Comparison of ENCODE assay signal across 16 cellular contexts in the genomic region with DNA sequence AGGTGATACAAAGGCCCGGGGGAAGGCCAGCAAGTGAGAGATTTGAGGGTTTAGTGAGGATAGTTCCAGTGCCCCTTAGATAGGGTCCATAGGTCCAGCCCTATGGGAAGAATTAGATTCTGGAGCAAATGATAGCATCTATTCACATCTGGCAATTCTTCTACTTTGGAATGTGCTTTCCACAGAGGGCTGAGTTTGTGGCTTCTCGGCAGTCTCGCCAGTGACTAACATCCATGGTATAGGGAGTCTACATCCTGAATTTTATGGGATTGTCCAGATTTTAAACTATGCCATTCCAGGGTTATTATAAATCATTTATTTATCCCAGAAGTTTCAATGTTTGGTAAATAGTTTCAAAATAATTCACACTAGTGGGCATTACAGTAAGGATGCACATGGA.
DNase-seq lines count a peak whose midpoint lies in the region; ATAC-seq and TF ChIP-seq lines count a peak whose summit lies in the region.
"Had no signal": no experiment of that assay in that cellular context is flagged by ENCODE, and none has a peak within 500 bp of the region (broad histone marks: within the 10 kb centered on the region; RNA-seq: fewer than 3 reads in every experiment).

No MANE protein-coding gene starts in this region.

- 0 out of 2 replicates have a peak, but pooled peaks cover 3% of the 10 kb centered on the region for H3F3A ChIP-seq in GM23248 (ENCODE audit: insufficient read depth)

- H3K27me3 ChIP-seq in GM23248 (replicated peaks; ENCODE audit: insufficient read depth) (no peaks in the 10 kb centered on the region), RWPE2 (ENCODE audit: insufficient read depth, poor library complexity, severe bottlenecking) (no peaks in the 10 kb centered on the region)
- H3K27me3 ChIP-seq: BLaER1 treated with 17β-estradiol and CSF1 and Interleukin-3, amounts not matched to agents 10 nM and 100 nM; SJCRH30 had no signal

- no peak overlapping the region for H2AFZ ChIP-seq in GM23248

- no peaks in the 10 kb centered on the region for H3K9me2 ChIP-seq in GM23248 (ENCODE audit: insufficient read depth)

- ATAC-seq in RWPE2 (ENCODE audit: low read depth) (0 out of 3 replicates have a peak, but pooled peaks have one; percentile 29), HG03280 (IDR thresholded peaks at IDR 0.05; ENCODE audit: unreplicated experiment) (no peak)
- ATAC-seq: HepG2 had no signal

- 0 out of 2 replicates have a peak overlapping the region, but pooled peaks have one; percentile 0 for H3K27ac ChIP-seq in GM23248
- H3K27ac ChIP-seq in RWPE2 (ENCODE audit: poor library complexity, severe bottlenecking), result no peak overlapping the region
- H3K27ac ChIP-seq: BLaER1 treated with 17β-estradiol and CSF1 and Interleukin-3, amounts not matched to agents 10 nM and 100 nM; SJCRH30 had no signal

- peak; percentile 81 for DNase-seq in GM23248
- DNase-seq in RWPE2 (ENCODE audit: low spot score), result no peak
- peak; percentile 29 for DNase-seq in fibroblast of pulmonary artery (ENCODE audit: low read depth)
- no peak for DNase-seq in NOMO-1 treated with DMSO at 0.1 percent for 48 hours (lab: John Stamatoyannopoulos, UW; ENCODE audit: unreplicated experiment)
- DNase-seq in NCI-H345 treated with DMSO at 0.1 percent for 48 hours (lab: John Stamatoyannopoulos, UW; ENCODE audit: unreplicated experiment), result no peak
- no peak for DNase-seq in posterior vena cava (ENCODE audit: low spot score)
- DNase-seq: GOT3, MM.1S, NCI-H1930, NCI-H2171, NCI-H82, RPMI8226, SJCRH30 had no signal

- H3K36me3 ChIP-seq in GM23248 (ENCODE audit: low read depth), result no peaks in the 10 kb centered on the region
- H3K36me3 ChIP-seq in RWPE2 (ENCODE audit: low read depth), result no peaks in the 10 kb centered on the region
- H3K36me3 ChIP-seq: BLaER1 treated with 17β-estradiol and CSF1 and Interleukin-3, amounts not matched to agents 10 nM and 100 nM; SJCRH30 had no signal

- in situ Hi-C loops in GM23248 (cut with MboI), result loop anchor here (10.0 kb wide), 1 partner anchor 558 kb away; no protein-coding TSS in a partner anchor

- H3K4me1 ChIP-seq in GM23248 (ENCODE audit: insufficient read depth) (peaks cover 19% of the 10 kb centered on the region), RWPE2 (ENCODE audit: insufficient read depth, poor library complexity, severe bottlenecking) (no peaks in the 10 kb centered on the region)
- H3K4me1 ChIP-seq: SJCRH30 had no signal

- H3K4me2 ChIP-seq in GM23248 (ENCODE audit: unreplicated experiment), result peak overlapping the region; percentile 48
- H3K4me2 ChIP-seq: BLaER1 treated with 17β-estradiol and CSF1 and Interleukin-3, amounts not matched to agents 10 nM and 100 nM had no signal

- 40 to 44% methylated on average over 3 of the region's 3 CpGs for WGBS in GM23248 (ENCODE audit: low coverage in 1 of 2, low lambda C conversion rate in 2 of 2, missing lambda C conversion rate in 2 of 2), 2 experiments

- TF ChIP-seq CTCF in RWPE2 (IDR thresholded peaks at IDR 0.05; ENCODE audit: poor library complexity, severe bottlenecking) (no peak), fibroblast of pulmonary artery (IDR thresholded peaks at IDR 0.05; ENCODE audit: low read length, missing control alignments) (no peak)

- no peak overlapping the region for H3K9ac ChIP-seq in GM23248
- H3K9ac ChIP-seq: BLaER1 treated with 17β-estradiol and CSF1 and Interleukin-3, amounts not matched to agents 10 nM and 100 nM had no signal

- no peaks in the 10 kb centered on the region for H4K20me1 ChIP-seq in GM23248 (ENCODE audit: insufficient read depth)
- H4K20me1 ChIP-seq: BLaER1 treated with 17β-estradiol and CSF1 and Interleukin-3, amounts not matched to agents 10 nM and 100 nM had no signal

- intact Hi-C loops in posterior vena cava (cut with DNase I), result loop anchor here in 1 of 2 donors (10.0 kb wide), 2 partner anchors 218 to 558 kb away; partner anchors contain the start of gene EGR2

- H3K9me3 ChIP-seq in GM23248 (ENCODE audit: low read depth) (no peaks in the 10 kb centered on the region), RWPE2 (ENCODE audit: severe bottlenecking) (no peaks in the 10 kb centered on the region)
- H3K9me3 ChIP-seq: SJCRH30 had no signal

- no peak overlapping the region for H3K4me3 ChIP-seq in GM23248
- no peak overlapping the region for H3K4me3 ChIP-seq in RWPE2 (ENCODE audit: severe bottlenecking)
- H3K4me3 ChIP-seq in fibroblast of pulmonary artery (replicated peaks; ENCODE audit: low read depth, low read length), result no peak overlapping the region
- H3K4me3 ChIP-seq: BLaER1 treated with 17β-estradiol and CSF1 and Interleukin-3, amounts not matched to agents 10 nM and 100 nM; SJCRH30 had no signal

- H3K79me2 ChIP-seq in GM23248 (ENCODE audit: insufficient read depth), result no peaks in the 10 kb centered on the region

Comparison
In these comparisons a context has a peak if more than half of its experiments do, and no peak if none do; other contexts are left out.
1. DNase-seq: peak in GM23248 (single experiment) and fibroblast of pulmonary artery (single experiment); none in RWPE2 (single experiment), NOMO-1 treated with DMSO at 0.1 percent for 48 hours (single experiment), NCI-H345 treated with DMSO at 0.1 percent for 48 hours (single experiment) and posterior vena cava (single experiment).